In the genomic region with DNA sequence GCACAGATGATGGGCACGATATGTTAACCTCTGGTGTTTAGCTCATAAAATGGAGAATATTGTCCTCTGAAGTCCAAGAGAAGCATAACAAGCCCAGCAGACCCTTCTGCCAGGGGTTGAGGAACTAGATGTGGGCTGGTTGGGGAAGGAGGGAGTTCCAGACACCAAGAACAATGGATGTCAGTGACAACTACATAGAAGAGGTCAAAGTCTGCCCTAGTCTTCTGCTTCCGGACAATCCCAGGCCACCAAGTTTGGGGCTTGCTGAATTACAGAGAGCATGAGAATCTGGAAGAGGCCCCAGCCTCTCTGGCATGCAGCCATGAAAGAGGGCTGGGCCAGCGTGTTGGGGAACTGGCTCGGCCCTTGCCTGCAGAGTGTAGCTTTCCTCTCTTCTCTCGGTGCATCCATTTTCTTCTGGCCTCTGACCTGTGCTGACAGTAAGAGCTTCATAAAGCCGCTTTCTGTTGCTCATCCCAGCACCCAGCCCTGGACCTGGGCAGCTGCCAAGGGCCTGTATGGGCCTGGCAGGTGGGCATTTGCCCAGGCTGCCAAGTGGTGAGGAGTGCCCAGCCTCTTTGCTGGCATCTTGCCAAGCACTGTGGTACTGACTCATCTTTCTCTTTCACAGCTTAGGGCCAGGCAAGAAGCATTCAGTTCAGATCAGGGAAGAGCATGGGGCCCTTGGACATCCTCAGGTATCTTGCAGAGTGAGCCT, we compare ENCODE assay signal across 1 cellular context.
TF ChIP-seq lines count a peak whose summit lies in the region.

No MANE protein-coding gene starts in this region.

TF ChIP-seq in H1, 55 proteins besides CTCF, POLR2A, EP300 and RAD21 (continued from another document):
- TF ChIP-seq, protein P1, sequence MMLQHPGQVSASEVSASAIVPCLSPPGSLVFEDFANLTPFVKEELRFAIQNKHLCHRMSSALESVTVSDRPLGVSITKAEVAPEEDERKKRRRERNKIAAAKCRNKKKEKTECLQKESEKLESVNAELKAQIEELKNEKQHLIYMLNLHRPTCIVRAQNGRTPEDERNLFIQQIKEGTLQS (IDR thresholded peaks at IDR 0.05; ENCODE audit: insufficient read depth, low read depth, low read length), result no peak
- TF ChIP-seq PHF8 (conservative IDR thresholded peaks at IDR 0.05; ENCODE audit: low read depth, low read length) (no peak), CHD2 (IDR thresholded peaks at IDR 0.05; ENCODE audit: low read length) (no peak), HDAC2 (IDR thresholded peaks at IDR 0.05; ENCODE audit: borderline replicate concordance in 1 of 2, low read depth in 2 of 2, low read length in 2 of 2) (no peak), SIRT6 (IDR thresholded peaks at IDR 0.05; ENCODE audit: low read length) (no peak)
